Comparison of ENCODE assay signal across 11 cellular contexts in genomic region chr6:159595173-159595572, GRCh38.
A peak's percentile ranks its signal among the peaks of the same experiment; 100 is the strongest.
DNase-seq lines count a peak whose midpoint lies in the region; TF ChIP-seq lines count a peak whose summit lies in the region.
"Had no signal": no experiment of that assay in that cellular context is flagged by ENCODE, and none has a peak within 500 bp of the region (broad histone marks: within the 10 kb centered on the region; RNA-seq: fewer than 3 reads in every experiment).

No MANE protein-coding gene starts in this region.

- H2AFZ ChIP-seq in neuronal stem cell (ENCODE audit: low read length) = peak overlapping the region; percentile 97

- H3K4ac ChIP-seq in neuronal stem cell (ENCODE audit: low read length) = no peak overlapping the region

- H3K36me3 Mint-ChIP-seq in chondrocyte (ENCODE audit: low read depth) (no peaks in the 10 kb centered on the region), endodermal cell (ENCODE audit: low read depth) (no peaks in the 10 kb centered on the region)
- H3K36me3 Mint-ChIP-seq: T-cell had no signal

- peaks cover 0 to 3% (median 0%) of the 10 kb centered on the region in 3 experiments for H3K27me3 ChIP-seq in neuronal stem cell (ENCODE audit: control insufficient read depth in 3 of 3, insufficient read depth in 3 of 3, low read depth in 1 of 3, low read length in 3 of 3)
- no peaks in the 10 kb centered on the region for H3K27me3 ChIP-seq in endodermal cell (ENCODE audit: control insufficient read depth, insufficient read depth, low read length, poor library complexity, severe bottlenecking)
- H3K27me3 ChIP-seq: ovary had no signal

- H3K27me3 Mint-ChIP-seq in chondrocyte (ENCODE audit: low read depth) (no peaks in the 10 kb centered on the region), endodermal cell (ENCODE audit: insufficient read depth) (no peaks in the 10 kb centered on the region)

- no peak overlapping the region for H2AK5ac ChIP-seq in neuronal stem cell (ENCODE audit: low read depth, low read length)

- H2BK5ac ChIP-seq in neuronal stem cell (ENCODE audit: low read length) = no peak overlapping the region

- DNase-seq in EH (ENCODE audit: low read depth) (peak; percentile 75), NCI-H446 treated with DMSO at 0.1 percent for 48 hours (lab: John Stamatoyannopoulos, UW) (peak; percentile 11), chondrocyte (ENCODE audit: low spot score) (no peak), neuronal stem cell (ENCODE audit: low spot score) (no peak), NCI-H345 treated with DMSO at 0.1 percent for 48 hours (lab: John Stamatoyannopoulos, UW; ENCODE audit: unreplicated experiment) (no peak), HEK293T (ENCODE audit: extremely low spot score) (no peak), D341Med (ENCODE audit: low spot score) (no peak), endodermal cell (no peak)
- DNase-seq: NCI-H2081, ovary, T-cell had no signal

- no peak overlapping the region for H4K91ac ChIP-seq in neuronal stem cell (ENCODE audit: low read depth, low read length, poor library complexity)

- H3K23ac ChIP-seq in neuronal stem cell (ENCODE audit: low read depth, low read length, poor library complexity) = no peak overlapping the region

- H3K9me3 ChIP-seq in neuronal stem cell (replicated peaks in 1 of 2; ENCODE audit: control insufficient read depth in 2 of 2, insufficient read depth in 1 of 2, low read depth in 1 of 2, low read length in 2 of 2) = no peaks in the 10 kb centered on the region
- H3K9me3 ChIP-seq in endodermal cell (ENCODE audit: control insufficient read depth, low read length) = no peaks in the 10 kb centered on the region
- H3K9me3 ChIP-seq: ovary had no signal

- peaks cover 22% of the 10 kb centered on the region for H3K4me1 Mint-ChIP-seq in chondrocyte (ENCODE audit: low read depth)
- no peaks in the 10 kb centered on the region for H3K4me1 Mint-ChIP-seq in endodermal cell
- H3K4me1 Mint-ChIP-seq: T-cell had no signal

- no peak overlapping the region for H3K9ac ChIP-seq in neuronal stem cell (ENCODE audit: low read depth, low read length, poor library complexity)
- no peak overlapping the region for H3K9ac ChIP-seq in endodermal cell (ENCODE audit: extremely low read depth, low read length, poor library complexity, severe bottlenecking)

- no peak overlapping the region for H3K14ac ChIP-seq in neuronal stem cell (ENCODE audit: low read length)

- H3K36me3 ChIP-seq in neuronal stem cell (replicated peaks in 1 of 2; ENCODE audit: control insufficient read depth in 2 of 2, insufficient read depth in 2 of 2, low read length in 2 of 2) (no peaks in the 10 kb centered on the region), endodermal cell (ENCODE audit: control insufficient read depth, insufficient read depth, low read length) (no peaks in the 10 kb centered on the region)
- H3K36me3 ChIP-seq: ovary had no signal

- H4K8ac ChIP-seq in neuronal stem cell (ENCODE audit: low read depth, low read length) = no peak overlapping the region

- H3K27ac Mint-ChIP-seq in chondrocyte (ENCODE audit: unreplicated experiment) (peak overlapping the region; percentile 93), endodermal cell (no peak overlapping the region)
- H3K27ac Mint-ChIP-seq: T-cell had no signal

- H3K4me3 ChIP-seq in neuronal stem cell (ENCODE audit: low read length in 2 of 2) (no peak overlapping the region), endodermal cell (ENCODE audit: low read length) (no peak overlapping the region)
- H3K4me3 ChIP-seq: ovary had no signal

- H3K4me1 ChIP-seq in neuronal stem cell (ENCODE audit: control insufficient read depth in 2 of 2, insufficient read depth in 1 of 2, low read depth in 1 of 2, low read length in 2 of 2) (peaks cover 6 to 7% of the 10 kb centered on the region in 2 donors), endodermal cell (ENCODE audit: control insufficient read depth, insufficient read depth, low read length) (no peaks in the 10 kb centered on the region)

- CTCF ChIA-PET in HEK293T (lab: Yijun Ruan, JAX) = interaction anchor here (0.7 kb wide), 1 partner anchor 11 kb away, joined by 3 read pairs; no protein-coding TSS in a partner anchor

- TF ChIP-seq CTCF in chondrocyte (IDR thresholded peaks at IDR 0.05) (peak; percentile 46), endodermal cell (conservative IDR thresholded peaks at IDR 0.05) (no peak)

- no peak overlapping the region for H3K4me2 ChIP-seq in neuronal stem cell (ENCODE audit: insufficient read depth, low read length, poor library complexity, severe bottlenecking)

- H2BK15ac ChIP-seq in neuronal stem cell (ENCODE audit: low read length) = no peak overlapping the region

- no peak overlapping the region for H2BK12ac ChIP-seq in neuronal stem cell (ENCODE audit: low read length)

- POLR2A ChIA-PET in HEK293T (lab: Yijun Ruan, JAX) = no interaction called here

- no peak overlapping the region for H3K27ac ChIP-seq in neuronal stem cell (replicated peaks; ENCODE audit: low read length)
- H3K27ac ChIP-seq in endodermal cell (ENCODE audit: low read depth, low read length) = no peak overlapping the region
- H3K27ac ChIP-seq: ovary had no signal

- no peaks in the 10 kb centered on the region for H3K79me1 ChIP-seq in neuronal stem cell (ENCODE audit: low read depth, low read length)

- H3K4me3 Mint-ChIP-seq in chondrocyte (ENCODE audit: unreplicated experiment) (no peak overlapping the region), endodermal cell (no peak overlapping the region)
- H3K4me3 Mint-ChIP-seq: T-cell had no signal

- H3K9me3 Mint-ChIP-seq in chondrocyte (ENCODE audit: low read depth) (no peaks in the 10 kb centered on the region), endodermal cell (no peaks in the 10 kb centered on the region)
- H3K9me3 Mint-ChIP-seq: T-cell had no signal

- H2BK120ac ChIP-seq in neuronal stem cell (ENCODE audit: low read depth, low read length) = no peak overlapping the region

- WGBS in neuronal stem cell (ENCODE audit: extremely low coverage in 2 of 2, insufficient read length in 2 of 2, insufficient replicate concordance in 1 of 2), 2 donors = no CpG with 5 or more reads among the region's 3 CpGs
- WGBS in endodermal cell (ENCODE audit: insufficient coverage in 1 of 2, insufficient read length in 1 of 2), 2 experiments = 79 to 93% methylated on average over 2 to 3 of the region's 3 CpGs

- H3K18ac ChIP-seq in neuronal stem cell (ENCODE audit: low read length) = no peak overlapping the region

TF ChIP-seq in HEK293T, 16 proteins besides CTCF, POLR2A, EP300 and RAD21:
- TF ChIP-seq ARNT (IDR thresholded peaks at IDR 0.05) = no peak
- TF ChIP-seq BHLHE40 (IDR thresholded peaks at IDR 0.05; ENCODE audit: borderline replicate concordance) = no peak
- no peak for TF ChIP-seq HDGF (IDR thresholded peaks at IDR 0.05; ENCODE audit: borderline replicate concordance)

Comparison
In these comparisons a context has a peak if more than half of its experiments do, and no peak if none do; other contexts are left out.
1. DNase-seq: peak in EH (single experiment) and NCI-H446 treated with DMSO at 0.1 percent for 48 hours (single experiment); none in chondrocyte (single experiment), neuronal stem cell (single experiment), NCI-H345 treated with DMSO at 0.1 percent for 48 hours (single experiment), HEK293T (single experiment), D341Med (single experiment) and endodermal cell (single experiment).